1 cellular context compared by ENCODE assay signal in genomic region chr1:27192039-27192529, GRCh38.
TF ChIP-seq lines count a peak whose summit lies in the region.

No MANE protein-coding gene starts in this region.

TF ChIP-seq in HepG2, 621 proteins besides CTCF, POLR2A, EP300 and RAD21 (continued from another document and continues in another):
- TF ChIP-seq ZBTB43 (CRISPR knock-in tag; conservative IDR thresholded peaks at IDR 0.05) (no peak), SP5 (CRISPR knock-in tag; IDR thresholded peaks at IDR 0.05; ENCODE audit: borderline replicate concordance, low read depth) (peak; percentile 93), ZNF639 (CRISPR knock-in tag; conservative IDR thresholded peaks at IDR 0.05) (no peak), PAF1 (CRISPR knock-in tag; IDR thresholded peaks at IDR 0.05) (no peak), ARNTL (CRISPR knock-in tag; IDR thresholded peaks at IDR 0.05) (0 out of 2 replicates have a peak, but pooled peaks have one; percentile 39), ZBTB39 (CRISPR knock-in tag; IDR thresholded peaks at IDR 0.05) (no peak), HMGXB4 (CRISPR knock-in tag; IDR thresholded peaks at IDR 0.05; ENCODE audit: borderline replicate concordance in 1 of 2, low read depth in 1 of 2) (no peak), TCF7L2 (IDR thresholded peaks at IDR 0.05; ENCODE audit: low read depth, low read length) (no peak), ZNF282 (IDR thresholded peaks at IDR 0.05; ENCODE audit: partially characterized antibody) (no peak), ZNF260 (CRISPR knock-in tag; IDR thresholded peaks at IDR 0.05; ENCODE audit: borderline replicate concordance, low read depth) (no peak), NR2F2 (IDR thresholded peaks at IDR 0.05; ENCODE audit: borderline replicate concordance, low read depth) (no peak), ZBTB33 (CRISPR knock-in tag; IDR thresholded peaks at IDR 0.05) (no peak), MED13 (CRISPR knock-in tag; IDR thresholded peaks at IDR 0.05) (no peak), ZNF460 (CRISPR knock-in tag; IDR thresholded peaks at IDR 0.05; ENCODE audit: borderline replicate concordance) (peak; percentile 83; the same call in 1 of the 2 replicates), SNAI1 (CRISPR knock-in tag; IDR thresholded peaks at IDR 0.05; ENCODE audit: borderline replicate concordance) (no peak), JARID2 (CRISPR knock-in tag; IDR thresholded peaks at IDR 0.05; ENCODE audit: insufficient replicate concordance) (no peak), HMG20B (CRISPR knock-in tag; conservative IDR thresholded peaks at IDR 0.05) (no peak), ZNF768 (CRISPR knock-in tag; IDR thresholded peaks at IDR 0.05) (no peak), TRAFD1 (CRISPR knock-in tag; IDR thresholded peaks at IDR 0.05; ENCODE audit: borderline replicate concordance) (no peak), ZNF205 (CRISPR knock-in tag; IDR thresholded peaks at IDR 0.05) (no peak), E2F2 (CRISPR knock-in tag; IDR thresholded peaks at IDR 0.05; ENCODE audit: borderline replicate concordance) (no peak), KDM3A (CRISPR knock-in tag; IDR thresholded peaks at IDR 0.05; ENCODE audit: low read depth) (no peak), BHLHE40 (IDR thresholded peaks at IDR 0.05; ENCODE audit: low read length) (peak; percentile 69), PAXIP1 (CRISPR knock-in tag; conservative IDR thresholded peaks at IDR 0.05) (peak; percentile 30; the same call in 1 of the 2 replicates), ZNF556 (CRISPR knock-in tag; IDR thresholded peaks at IDR 0.05; ENCODE audit: borderline replicate concordance) (no peak), CREBL2 (CRISPR knock-in tag; IDR thresholded peaks at IDR 0.05; ENCODE audit: borderline replicate concordance) (no peak), ELF3 (CRISPR knock-in tag; IDR thresholded peaks at IDR 0.05) (0 out of 2 replicates have a peak, but pooled peaks have one; percentile 21), ZNF609 (CRISPR knock-in tag; IDR thresholded peaks at IDR 0.05; ENCODE audit: borderline replicate concordance) (no peak; the same call in 1 of the 2 replicates), MYC (CRISPR knock-in tag; IDR thresholded peaks at IDR 0.05; ENCODE audit: borderline replicate concordance) (peak; percentile 83), PCBP2 (optimal IDR thresholded peaks at IDR 0.05; ENCODE audit: low read depth, low read length, poor library complexity, severe bottlenecking) (no peak), ZBTB49 (CRISPR knock-in tag; IDR thresholded peaks at IDR 0.05; ENCODE audit: borderline replicate concordance) (no peak)
